In genomic region chr11:68271781-68272608, GRCh38 we compare ENCODE assay signal across 1 cellular context.
A peak's percentile ranks its signal among the peaks of the same experiment; 100 is the strongest.
TF ChIP-seq lines count a peak whose summit lies in the region.

C11orf24 (minus strand) TSS chr11:68271973; CDS start chr11:68263767, 8,206 bp downstream.

TF ChIP-seq in WTC11, 78 proteins besides CTCF, POLR2A, EP300 and RAD21 (continued from another document and continues in another):
- TF ChIP-seq ATF6 (CRISPR knock-in tag; IDR thresholded peaks at IDR 0.05) (no peak), AR (CRISPR knock-in tag; IDR thresholded peaks at IDR 0.05) (no peak), IRF2 (CRISPR knock-in tag; IDR thresholded peaks at IDR 0.05; ENCODE audit: borderline replicate concordance, low read depth) (no peak), PRRX2 (CRISPR knock-in tag; IDR thresholded peaks at IDR 0.05) (no peak), RELA (CRISPR knock-in tag; IDR thresholded peaks at IDR 0.05; ENCODE audit: borderline replicate concordance) (no peak), NFE2L1 (CRISPR knock-in tag; IDR thresholded peaks at IDR 0.05) (peak; percentile 67; the same call in 1 of the 2 replicates), MYBL2 (CRISPR knock-in tag; IDR thresholded peaks at IDR 0.05) (peak; percentile 72; the same call in 1 of the 2 replicates), FOXJ3 (CRISPR knock-in tag; IDR thresholded peaks at IDR 0.05; ENCODE audit: borderline replicate concordance) (no peak), USF2 (CRISPR knock-in tag; IDR thresholded peaks at IDR 0.05) (no peak), SMAD4 (CRISPR knock-in tag; IDR thresholded peaks at IDR 0.05) (no peak), TP53 (CRISPR knock-in tag; IDR thresholded peaks at IDR 0.05) (no peak), ZNF671 (CRISPR knock-in tag; IDR thresholded peaks at IDR 0.05) (no peak), ZNF219 (CRISPR knock-in tag; IDR thresholded peaks at IDR 0.05; ENCODE audit: borderline replicate concordance) (no peak), RORB (CRISPR knock-in tag; IDR thresholded peaks at IDR 0.05) (no peak), TEAD1 (CRISPR knock-in tag; IDR thresholded peaks at IDR 0.05) (peak; percentile 61), IRF1 (CRISPR knock-in tag; IDR thresholded peaks at IDR 0.05) (no peak), SMAD3 (CRISPR knock-in tag; IDR thresholded peaks at IDR 0.05; ENCODE audit: borderline replicate concordance) (no peak), TEAD4 (CRISPR knock-in tag; IDR thresholded peaks at IDR 0.05) (no peak), ZNF121 (CRISPR knock-in tag; IDR thresholded peaks at IDR 0.05) (no peak), CREB1 (CRISPR knock-in tag; IDR thresholded peaks at IDR 0.05) (no peak; the same call in 1 of the 2 replicates), GABPB1 (CRISPR knock-in tag; IDR thresholded peaks at IDR 0.05) (peak; percentile 75), TCF7 (CRISPR knock-in tag; IDR thresholded peaks at IDR 0.05; ENCODE audit: low read depth) (no peak), ATF3 (CRISPR knock-in tag; conservative IDR thresholded peaks at IDR 0.05) (no peak), ERG (CRISPR knock-in tag; IDR thresholded peaks at IDR 0.05) (no peak), ELF4 (CRISPR knock-in tag; IDR thresholded peaks at IDR 0.05; ENCODE audit: low read depth) (no peak), FOXP4 (CRISPR knock-in tag; IDR thresholded peaks at IDR 0.05) (0 out of 2 replicates have a peak, but pooled peaks have one; percentile 36), FOXP1 (CRISPR knock-in tag; IDR thresholded peaks at IDR 0.05; ENCODE audit: borderline replicate concordance) (peak; percentile 44; the same call in 1 of the 2 replicates), MXD4 (CRISPR knock-in tag; IDR thresholded peaks at IDR 0.05; ENCODE audit: borderline replicate concordance) (no peak), ZSCAN18 (CRISPR knock-in tag; IDR thresholded peaks at IDR 0.05) (no peak), JUN (CRISPR knock-in tag; IDR thresholded peaks at IDR 0.05) (0 out of 2 replicates have a peak, but pooled peaks have one; percentile 17), KAT7 (CRISPR knock-in tag; IDR thresholded peaks at IDR 0.05; ENCODE audit: borderline replicate concordance) (no peak), SOX15 (CRISPR knock-in tag; IDR thresholded peaks at IDR 0.05) (no peak), HMGA2 (CRISPR knock-in tag; IDR thresholded peaks at IDR 0.05) (0 out of 2 replicates have a peak, but pooled peaks have one; percentile 11), ZNF232 (CRISPR knock-in tag; IDR thresholded peaks at IDR 0.05) (no peak; the same call in 1 of the 2 replicates), ETV6 (CRISPR knock-in tag; IDR thresholded peaks at IDR 0.05) (peak; percentile 74), ATF1 (CRISPR knock-in tag; IDR thresholded peaks at IDR 0.05) (no peak), ZNF396 (CRISPR knock-in tag; IDR thresholded peaks at IDR 0.05; ENCODE audit: borderline replicate concordance) (no peak), ZBTB43 (CRISPR knock-in tag; IDR thresholded peaks at IDR 0.05) (0 out of 2 replicates have a peak, but pooled peaks have one; percentile 49), PRDM15 (CRISPR knock-in tag; IDR thresholded peaks at IDR 0.05) (no peak), AFF4 (CRISPR knock-in tag; IDR thresholded peaks at IDR 0.05; ENCODE audit: borderline replicate concordance) (no peak)
